In the genomic region with DNA sequence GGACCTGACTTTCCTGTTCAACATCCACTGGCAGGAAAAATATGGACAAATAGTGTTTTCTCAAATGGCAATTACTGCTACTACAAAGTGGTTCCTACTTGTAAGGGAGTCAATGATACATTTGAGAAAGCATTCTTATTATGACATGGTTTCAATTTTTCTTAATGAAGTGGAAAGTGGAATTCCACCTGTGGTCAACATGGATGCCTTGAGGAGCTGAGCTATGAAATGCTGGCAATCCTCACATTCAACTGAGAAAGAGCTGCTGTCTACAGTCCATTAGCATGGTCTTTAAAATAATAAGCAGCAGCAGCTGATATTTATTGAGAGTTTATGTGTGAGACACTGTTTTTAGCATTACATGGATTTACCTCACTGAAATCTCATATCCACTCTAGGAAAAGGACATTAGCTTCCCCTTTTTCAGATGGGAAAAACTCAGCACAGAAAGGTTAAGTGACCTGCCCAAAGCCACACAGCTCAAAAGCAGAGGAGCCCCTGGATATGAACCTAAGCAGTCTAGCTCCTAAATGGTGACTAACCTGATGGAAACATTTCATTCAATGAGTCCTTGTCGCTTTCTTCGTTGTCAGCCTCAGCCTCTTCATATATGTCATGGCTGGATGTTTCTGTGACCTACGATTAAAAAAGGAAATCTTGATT, we compare ENCODE assay signal across 19 cellular contexts. TPM values are rescaled to one million over a fixed set of nuclear protein-coding genes. Genes with fewer than 3 reads are reported as not detected.
DNase-seq lines count a peak whose midpoint lies in the region; ATAC-seq, FAIRE-seq and TF ChIP-seq lines count a peak whose summit lies in the region.
"Had no signal": no experiment of that assay in that cellular context is flagged by ENCODE, and none has a peak within 500 bp of the region (broad histone marks: within the 10 kb centered on the region; RNA-seq: fewer than 3 reads in every experiment).

No MANE protein-coding gene starts in this region.

- H2BK20ac ChIP-seq in H9 (ENCODE audit: low read depth, low read length, poor library complexity, severe bottlenecking): no peak overlapping the region

- no peaks in the 10 kb centered on the region for H3K4me1 ChIP-seq in HEK293 (ENCODE audit: control insufficient read depth, insufficient read depth, low read length)
- H3K4me1 ChIP-seq in RWPE2 (ENCODE audit: insufficient read depth, poor library complexity, severe bottlenecking): peaks cover 14% of the 10 kb centered on the region
- no peaks in the 10 kb centered on the region; a peak in 1 of 5 replicates for H3K4me1 ChIP-seq in K562 (replicated peaks in 1 of 2; ENCODE audit: control insufficient read depth in 2 of 2, insufficient read depth in 2 of 2, low read length in 2 of 2)
- no peaks in the 10 kb centered on the region for H3K4me1 ChIP-seq in H9 (ENCODE audit: insufficient read depth, low read length)
- H3K4me1 ChIP-seq: BLaER1 had no signal

- H3K4me3 Mint-ChIP-seq in H9: no peak overlapping the region
- H3K4me3 Mint-ChIP-seq: CD8-positive, alpha-beta memory T cell; IgD-negative memory B cell had no signal

- ATAC-seq in RWPE2 (ENCODE audit: low read depth) (no peak), K562 (no peak)
- ATAC-seq: A549, GM12878 had no signal

- TF ChIP-seq POLR2A in K562 (conservative IDR thresholded peaks at IDR 0.05): no peak

- H4K20me1 ChIP-seq in K562 (replicated peaks; ENCODE audit: control insufficient read depth, insufficient read depth, low read length): no peaks in the 10 kb centered on the region
- H4K20me1 ChIP-seq in H9 (ENCODE audit: control insufficient read depth, insufficient read depth, insufficient read length): no peaks in the 10 kb centered on the region

- H3K18ac ChIP-seq in H9 (ENCODE audit: insufficient read length, low read depth, low read length): no peak overlapping the region

- FAIRE-seq in K562 (lab: Jason Lieb, UNC): no peak
- FAIRE-seq: A549, GM12878, GM18507, H54 had no signal

- H3K9me3 Mint-ChIP-seq in H9: peaks cover 52 to 62% of the 10 kb centered on the region in 2 experiments
- H3K9me3 Mint-ChIP-seq: CD8-positive, alpha-beta memory T cell; IgD-negative memory B cell had no signal

- CTCF ChIA-PET in HEK293 (lab: Yijun Ruan, JAX): interaction anchor here (0.6 to 2.2 kb wide), 5 partner anchors 9 to 330 kb away, joined by 3 to 8 read pairs (median 5); no protein-coding TSS in a partner anchor
- CTCF ChIA-PET in K562 (lab: Yijun Ruan, JAX; ENCODE audit: low intra/inter-chr PET ratio): no interaction called here

- BruUV-seq in K562 (replicated peaks; lab: Mats Ljungman, UMichigan): no TSS peak

- no peak overlapping the region for H3T11ph ChIP-seq in H9 (ENCODE audit: low read length)

- H3K23me2 ChIP-seq in H9 (ENCODE audit: insufficient read length, low read depth, low read length, poor library complexity, severe bottlenecking): no peaks in the 10 kb centered on the region

- no peak overlapping the region for H3K56ac ChIP-seq in H9 (ENCODE audit: insufficient read length, low read depth, low read length)

- H3K79me2 ChIP-seq in K562 (ENCODE audit: control insufficient read depth, insufficient read depth, low read length): no peaks in the 10 kb centered on the region
- H3K79me2 ChIP-seq in H9 (ENCODE audit: insufficient read depth, low read length): no peaks in the 10 kb centered on the region

- H3K27me3 ChIP-seq in RWPE2 (ENCODE audit: insufficient read depth, poor library complexity, severe bottlenecking) (no peaks in the 10 kb centered on the region), K562 (ENCODE audit: control insufficient read depth in 2 of 2, insufficient read depth in 2 of 2, low read length in 2 of 2) (no peaks in the 10 kb centered on the region), H9 (ENCODE audit: insufficient read depth, low read length) (no peaks in the 10 kb centered on the region)

- no peak overlapping the region for H3K27ac Mint-ChIP-seq in H9
- H3K27ac Mint-ChIP-seq: CD8-positive, alpha-beta memory T cell; IgD-negative memory B cell had no signal

- H3K27me3 Mint-ChIP-seq in H9 (ENCODE audit: low read depth): no peaks in the 10 kb centered on the region
- H3K27me3 Mint-ChIP-seq: CD8-positive, alpha-beta memory T cell had no signal

- no peak overlapping the region for H4K91ac ChIP-seq in H9 (ENCODE audit: insufficient read length, low read depth, low read length)

- H3K4me1 Mint-ChIP-seq in H9: peaks cover 0 to 4% of the 10 kb centered on the region in 2 experiments; a peak in 1 of 4 replicates

- POLR2A ChIA-PET in HEK293 (lab: Yijun Ruan, JAX) (no interaction called here), K562 (lab: Yijun Ruan, JAX) (no interaction called here)

- H3K4ac ChIP-seq in H9 (ENCODE audit: low read depth, low read length): no peak overlapping the region

- H3K4me3 ChIP-seq in HEK293 (ENCODE audit: low read depth, low read length) (no peak overlapping the region), RWPE2 (ENCODE audit: severe bottlenecking) (no peak overlapping the region), K562 (no peak overlapping the region)
- H3K4me3 ChIP-seq: A549, BLaER1, GM12878, GM23248 had no signal

- no peak overlapping the region for H2BK15ac ChIP-seq in H9 (ENCODE audit: low read depth, low read length)

- no peak overlapping the region for H4K5ac ChIP-seq in H9 (ENCODE audit: insufficient read length, low read depth, low read length)

- no peak for TF ChIP-seq EP300 in K562 (IDR thresholded peaks at IDR 0.05; ENCODE audit: low read length)

- no peaks in the 10 kb centered on the region for H3K79me1 ChIP-seq in H9 (ENCODE audit: insufficient read depth, low read depth, low read length, poor library complexity, severe bottlenecking)

- intact Hi-C loops in K562 (cut with micrococcal nuclease): no loop called here

- no peak overlapping the region for H3K4me2 ChIP-seq in K562 (ENCODE audit: insufficient read depth, low read length)
- no peak overlapping the region for H3K4me2 ChIP-seq in H9 (ENCODE audit: insufficient read depth, insufficient read length, low read length)
- H3K4me2 ChIP-seq: A549, BLaER1 had no signal

- no peak overlapping the region for H2BK12ac ChIP-seq in H9 (ENCODE audit: insufficient read length, low read depth, low read length)

- no peak for TF ChIP-seq CTCF in HEK293 (tag by site-specific recombination; IDR thresholded peaks at IDR 0.05)
- no peak for TF ChIP-seq CTCF in RWPE2 (IDR thresholded peaks at IDR 0.05; ENCODE audit: poor library complexity, severe bottlenecking)
- TF ChIP-seq CTCF in K562 (IDR thresholded peaks at IDR 0.05 in 2 of 3, conservative IDR thresholded peaks at IDR 0.05 in 1 of 3; ENCODE audit: insufficient read depth in 2 of 3, low read depth in 1 of 3, low read length in 3 of 3): no peak
- TF ChIP-seq CTCF in H9 (conservative IDR thresholded peaks at IDR 0.05): no peak

- H3K27ac ChIP-seq in HEK293 (ENCODE audit: extremely low read depth, low read depth, low read length) (no peak overlapping the region), RWPE2 (ENCODE audit: poor library complexity, severe bottlenecking) (peak overlapping the region; percentile 80), K562 (ENCODE audit: extremely low read depth, low read depth, low read length) (no peak overlapping the region), H9 (ENCODE audit: insufficient read length, low read depth, low read length) (no peak overlapping the region)
- H3K27ac ChIP-seq: A549, BLaER1, GM23248 had no signal

- H3K36me3 Mint-ChIP-seq in H9 (ENCODE audit: insufficient read depth in 1 of 3, low read depth in 3 of 3): peaks cover 26 to 79% (median 55%) of the 10 kb centered on the region in 3 experiments

- WGBS in K562 (ENCODE audit: insufficient coverage, low coverage, missing lambda C conversion rate): 96% methylated on average over 3 of the region's 3 CpGs
- WGBS in H9 (ENCODE audit: extremely low coverage, insufficient read length, low lambda C conversion rate): no CpG with 5 or more reads among the region's 3 CpGs

- H3K9me1 ChIP-seq in K562 (ENCODE audit: control insufficient read depth, insufficient read depth, low read length): no peaks in the 10 kb centered on the region

- H3K23ac ChIP-seq in H9 (ENCODE audit: insufficient read length, low read depth, low read length): no peak overlapping the region

- no peak for TF ChIP-seq RAD21 in K562 (CRISPR knock-in tag; conservative IDR thresholded peaks at IDR 0.05 in 1 of 2, IDR thresholded peaks at IDR 0.05 in 1 of 2)

- in situ Hi-C loops in K562 (cut with MboI): no loop called here

- no peak overlapping the region for H2BK120ac ChIP-seq in H9 (ENCODE audit: low read depth, low read length, poor library complexity, severe bottlenecking)

- H3K9me3 ChIP-seq in HEK293 (ENCODE audit: control insufficient read depth, insufficient read depth, low read depth, low read length) (no peaks in the 10 kb centered on the region), RWPE2 (ENCODE audit: severe bottlenecking) (no peaks in the 10 kb centered on the region), K562 (replicated peaks; ENCODE audit: control insufficient read depth, insufficient read depth, low read depth, low read length) (no peaks in the 10 kb centered on the region), H9 (ENCODE audit: control insufficient read depth, low read depth, low read length) (peaks cover 26% of the 10 kb centered on the region)
- H3K9me3 ChIP-seq: A549, BLaER1, Caco-2 had no signal

- H2AK5ac ChIP-seq in H9 (ENCODE audit: insufficient read length, low read length): no peak overlapping the region

- H3K9ac ChIP-seq in K562 (ENCODE audit: insufficient read depth in 1 of 2, low read depth in 2 of 2, low read length in 2 of 2): no peak overlapping the region
- H3K9ac ChIP-seq in H9 (ENCODE audit: extremely low read depth, insufficient read length, low read length): no peak overlapping the region
- H3K9ac ChIP-seq: BLaER1, GM23248 had no signal

- peaks cover 25 to 70% of the 10 kb centered on the region in 2 experiments for H3K36me3 ChIP-seq in HEK293 (ENCODE audit: control insufficient read depth in 2 of 2, insufficient read depth in 1 of 2, low read length in 2 of 2)
- H3K36me3 ChIP-seq in RWPE2 (ENCODE audit: low read depth): peaks cover 59% of the 10 kb centered on the region
- H3K36me3 ChIP-seq in K562 (ENCODE audit: control insufficient read depth, insufficient read depth, low read length): peaks cover 68% of the 10 kb centered on the region; the same call in 2 of the 3 replicates

- H2AFZ ChIP-seq in K562 (ENCODE audit: low read depth, low read length) (no peak overlapping the region), H9 (ENCODE audit: low read length) (no peak overlapping the region)
- H2AFZ ChIP-seq: GM23248 had no signal

- no peak overlapping the region for H4K8ac ChIP-seq in H9 (replicated peaks; ENCODE audit: insufficient read length, low read depth, low read length)

- H2BK5ac ChIP-seq in H9 (ENCODE audit: insufficient read length, low read length): no peak overlapping the region

- no peak overlapping the region for H3K14ac ChIP-seq in H9 (ENCODE audit: insufficient read depth, low read length)

- DNase-seq in RWPE2 (ENCODE audit: low spot score): no peak
- DNase-seq in K562 (ENCODE audit: extremely low read depth in 1 of 4, low spot score in 3 of 4): no peak
- DNase-seq in kidney tubule cell (ENCODE audit: low spot score): peak; percentile 16
- DNase-seq in KG1 (lab: John Stamatoyannopoulos, UW): no peak
- DNase-seq in NCI-H82 treated with DMSO at 0.1 percent for 48 hours (lab: John Stamatoyannopoulos, UW; ENCODE audit: unreplicated experiment): no peak
- no peak for DNase-seq in H9
- DNase-seq in AG08396 (ENCODE audit: low spot score): no peak
- DNase-seq: AML-193; Caco-2; CD8-positive, alpha-beta memory T cell; DMS53; GM23248 had no signal

RNA-seq across cellular contexts. Expression of gene MAP7D3, which starts 29.2 kb away (rescaled TPM):
- 6.7 and 33.1 TPM in 2 replicates for total RNA-seq in K562 (2011; cell fraction: chromatin; rRNA removed; ENCODE audit: low replicate concordance)
- total RNA-seq in K562 (2011; cell fraction: nucleolus; rRNA removed): 4.7 and 5.2 TPM in 2 replicates
- total RNA-seq in K562 (2011; cell fraction: nucleoplasm; rRNA removed): 10.0 and 14.1 TPM in 2 replicates
- total RNA-seq in K562 (2014; rRNA removed) (23.0 and 27.7 TPM in 2 replicates), K562 (2014; rRNA removed; fragmentation: Illumina TruSeq; extraction: Trizol) (19.6 and 20.9 TPM in 2 replicates), K562 (2015; rRNA removed; fragmentation: Illumina TruSeq; extraction: Trizol) (22.0 TPM in 2 replicates), K562 (2021) (12.6 and 13.3 TPM in 2 replicates), H9 (2021) (15.2 and 18.2 TPM in 2 replicates)
- polyA plus RNA-seq in K562 (2011; rRNA removed) (6.9 and 13.2 TPM in 2 replicates), K562 (2014; fragmentation: Illumina TruSeq; extraction: Trizol) (15.7 and 20.2 TPM in 2 replicates), K562 (2014; fragmentation: Nextera tagmentation; extraction: Ambion mirVana) (1 to 10 TPM; 9.4 to 9.9 TPM), K562 (2014; rRNA removed) (14.0 and 20.0 TPM in 2 replicates)
- polyA plus RNA-seq in K562 (2011; cell fraction: cytosol; rRNA removed): 3.1 and 4.2 TPM in 2 replicates
- 7.7 and 12.7 TPM in 2 replicates for polyA plus RNA-seq in K562 (2011; cell fraction: nucleus; rRNA removed)
- 8.8 and 13.2 TPM in 2 replicates for polyA plus RNA-seq in K562 (2012)
- 6.6 and 13.2 TPM in 2 replicates for polyA minus RNA-seq in K562 (2011; rRNA and poly(A)+ RNA removed)
- 4.6 and 8.1 TPM in 2 replicates for polyA minus RNA-seq in K562 (2011; cell fraction: cytosol; rRNA and poly(A)+ RNA removed)
- 7.5 and 8.6 TPM in 2 replicates for polyA minus RNA-seq in K562 (2011; cell fraction: nucleus; rRNA and poly(A)+ RNA removed)
